8 cellular contexts compared by ENCODE assay signal in the genomic region with DNA sequence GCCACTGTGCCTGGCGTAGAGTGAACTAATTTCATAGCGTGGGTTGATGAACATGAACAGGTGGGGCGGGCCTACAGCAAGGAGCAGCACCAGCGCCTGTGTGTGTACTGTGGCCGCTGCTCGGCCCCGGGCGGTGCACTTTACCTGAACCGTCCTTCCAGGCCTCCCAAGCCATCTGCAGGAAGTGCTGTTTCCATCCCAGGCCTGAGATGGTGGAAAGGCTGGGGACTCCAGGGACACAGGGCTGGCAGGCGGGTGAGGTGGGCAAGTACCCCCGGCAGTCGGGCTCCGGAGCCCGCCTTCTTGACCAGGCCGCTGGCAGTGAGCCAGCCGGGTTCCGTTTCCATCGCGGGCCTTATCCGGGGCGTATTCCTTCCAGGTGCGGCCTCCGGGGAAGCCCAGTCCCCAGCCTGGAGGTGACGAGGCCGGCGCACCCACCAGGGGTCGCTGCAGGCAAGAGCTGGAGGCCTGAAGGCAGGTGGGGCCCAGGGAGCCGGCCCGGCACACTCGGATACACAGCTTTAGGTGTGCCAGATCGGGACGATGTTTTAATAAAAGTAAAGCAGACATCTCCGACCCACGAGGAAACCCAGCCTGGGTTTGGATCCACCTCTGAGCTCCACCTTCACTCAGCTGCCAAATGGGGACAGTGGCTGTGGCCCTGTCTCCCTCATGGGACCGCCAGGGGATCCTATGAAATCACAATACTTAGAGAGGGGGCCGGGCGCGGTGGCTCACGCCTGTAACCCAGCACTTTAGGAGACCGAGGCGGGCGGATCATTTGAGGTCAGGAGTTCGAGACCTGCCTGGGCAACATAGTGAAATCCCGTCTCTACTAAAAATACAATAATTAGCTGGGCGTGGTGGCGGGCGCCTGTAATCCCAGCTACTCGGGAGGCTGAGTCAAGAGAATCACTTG. TPM values are rescaled to one million over a fixed set of nuclear protein-coding genes. Genes with fewer than 3 reads are reported as not detected.
A peak's percentile ranks its signal among the peaks of the same experiment; 100 is the strongest.
DNase-seq lines count a peak whose midpoint lies in the region; ATAC-seq, FAIRE-seq and TF ChIP-seq lines count a peak whose summit lies in the region.

No MANE protein-coding gene starts in this region.

- H3K4me1 Mint-ChIP-seq in activated CD4-positive, alpha-beta T cell treated with anti-CD3 and anti-CD28 coated beads for 36 hours = peaks cover 7% of the 10 kb centered on the region
- H3K4me1 Mint-ChIP-seq in mesothelial cell of epicardium = peaks cover 4% of the 10 kb centered on the region

- peak; percentile 91 for ATAC-seq in activated CD4-positive, alpha-beta T cell treated with anti-CD3 and anti-CD28 coated beads for 36 hours

- intact Hi-C loops in activated CD4-positive, alpha-beta T cell treated with anti-CD3 and anti-CD28 coated beads for 36 hours (cut with DNase I, micrococcal nuclease) = loop anchor here (1.0 to 2.0 kb wide), 5 partner anchors 65 to 749 kb away; a partner anchor contains a TSS

- CTCF ChIA-PET in activated CD4-positive, alpha-beta T cell treated with anti-CD3 and anti-CD28 coated beads for 36 hours (lab: Charles Lee) = interaction anchor here (0.5 to 10.2 kb wide), 36 partner anchors 8 to 1126 kb away, joined by 3 to 129 read pairs (median 4); a partner anchor contains a TSS

- FAIRE-seq in frontal cortex (lab: Jason Lieb, UNC) = no peak

- TF ChIP-seq CTCF in GM12865 (IDR thresholded peaks at IDR 0.05; ENCODE audit: insufficient read depth, low read depth, low read length, missing control alignments) (peak; percentile 91), HFF-Myc (IDR thresholded peaks at IDR 0.05; ENCODE audit: low read depth, low read length, missing control alignments) (peak; percentile 93), mesothelial cell of epicardium (IDR thresholded peaks at IDR 0.05; ENCODE audit: unreplicated experiment) (peak; percentile 83)

- H3K4me3 Mint-ChIP-seq in activated CD4-positive, alpha-beta T cell treated with anti-CD3 and anti-CD28 coated beads for 36 hours = no peak overlapping the region
- H3K4me3 Mint-ChIP-seq in mesothelial cell of epicardium = no peak overlapping the region

- H3K9me3 Mint-ChIP-seq in activated CD4-positive, alpha-beta T cell treated with anti-CD3 and anti-CD28 coated beads for 36 hours (ENCODE audit: low read depth) = peaks cover 1% of the 10 kb centered on the region
- H3K9me3 Mint-ChIP-seq in mesothelial cell of epicardium = peaks cover 6% of the 10 kb centered on the region

- no peaks in the 10 kb centered on the region for H3K36me3 Mint-ChIP-seq in activated CD4-positive, alpha-beta T cell treated with anti-CD3 and anti-CD28 coated beads for 36 hours (ENCODE audit: low read depth)
- H3K36me3 Mint-ChIP-seq in mesothelial cell of epicardium = no peaks in the 10 kb centered on the region

- no peak overlapping the region for H3K4me3 ChIP-seq in GM12865 (ENCODE audit: low read depth, low read length)
- no peak overlapping the region for H3K4me3 ChIP-seq in HFF-Myc (replicated peaks; ENCODE audit: low read depth, low read length)

- peaks cover 6% of the 10 kb centered on the region for H3K27me3 Mint-ChIP-seq in activated CD4-positive, alpha-beta T cell treated with anti-CD3 and anti-CD28 coated beads for 36 hours
- H3K27me3 Mint-ChIP-seq in mesothelial cell of epicardium (ENCODE audit: low read depth) = peaks cover 58% of the 10 kb centered on the region

- H3K27ac Mint-ChIP-seq in activated CD4-positive, alpha-beta T cell treated with anti-CD3 and anti-CD28 coated beads for 36 hours = no peak overlapping the region
- H3K27ac Mint-ChIP-seq in mesothelial cell of epicardium = no peak overlapping the region

- POLR2A ChIA-PET in activated CD4-positive, alpha-beta T cell treated with anti-CD3 and anti-CD28 coated beads for 36 hours (lab: Charles Lee) = no interaction called here

- DNase-seq in GM12865 (ENCODE audit: low read depth) (peak; percentile 75), HFF-Myc (ENCODE audit: extremely low read depth, low read depth) (no peak), NCI-H2029 treated with DMSO at 0.1 percent for 48 hours (lab: John Stamatoyannopoulos, UW) (peak; percentile 53), cerebellum (ENCODE audit: low spot score) (peak; percentile 20), mesothelial cell of epicardium (ENCODE audit: low spot score in 2 of 2, unreplicated experiment in 2 of 2) (peak; percentile 63 to 85), frontal cortex (ENCODE audit: low spot score in 2 of 2) (no peak)
- peak; percentile 92 for DNase-seq in activated CD4-positive, alpha-beta T cell treated with anti-CD3 and anti-CD28 coated beads for 36 hours
- peak; percentile 94 for DNase-seq in stimulated activated CD8-positive, alpha-beta memory T cell treated with anti-CD3 and anti-CD28 coated beads, Interleukin-4, amount 100 ng/mL, for 48 hours

RNA-seq across cellular contexts. Expression of a gene that starts 22.7 kb away (rescaled TPM):
- total RNA-seq in activated CD4-positive, alpha-beta T cell treated with anti-CD3 and anti-CD28 coated beads for 36 hours = 100 to 1,000 TPM; 123 to 157 TPM
- 81.5 TPM for total RNA-seq in cerebellum
- 201 to 210 TPM (median 208 TPM) in 3 replicates for total RNA-seq in mesothelial cell of epicardium
- 124 TPM for total RNA-seq in frontal cortex

Comparison
In these comparisons a context has a peak if more than half of its experiments do, and no peak if none do; other contexts are left out.
1. DNase-seq: peak in GM12865 (single experiment), NCI-H2029 treated with DMSO at 0.1 percent for 48 hours (single experiment), activated CD4-positive, alpha-beta T cell treated with anti-CD3 and anti-CD28 coated beads for 36 hours (single experiment), cerebellum (single experiment), mesothelial cell of epicardium (2 of 2) and stimulated activated CD8-positive, alpha-beta memory T cell treated with anti-CD3 and anti-CD28 coated beads, Interleukin-4, amount 100 ng/mL, for 48 hours (single experiment); none in HFF-Myc (single experiment) and frontal cortex (0 of 2).
2. Peak in every context shown above with its lines, with median percentiles within 50 percentile points of each other: CTCF ChIP-seq.